ENCODE assay signal across 18 cellular contexts in genomic region chr2:19623488-19623887, GRCh38.
DNase-seq lines count a peak whose midpoint lies in the region; TF ChIP-seq lines count a peak whose summit lies in the region.
"Had no signal": no experiment of that assay in that cellular context is flagged by ENCODE, and none has a peak within 500 bp of the region (broad histone marks: within the 10 kb centered on the region; RNA-seq: fewer than 3 reads in every experiment).

No MANE protein-coding gene starts in this region.

- no peaks in the 10 kb centered on the region for H3K36me3 ChIP-seq in colonic mucosa
- H3K36me3 ChIP-seq: esophagus squamous epithelium, ovary, WERI-Rb-1 had no signal

- DNase-seq in NCI-H1105 treated with DMSO at 0.1 percent for 48 hours (lab: John Stamatoyannopoulos, UW) (peak; percentile 28), NCI-H1105 (lab: John Stamatoyannopoulos, UW) (no peak), NCI-H226 (peak; percentile 81), epithelial cell of esophagus (ENCODE audit: low read depth) (peak; percentile 83), skeletal muscle cell (ENCODE audit: low read depth) (peak; percentile 55), MV-4-11 (lab: John Stamatoyannopoulos, UW) (no peak), SKM-1 treated with dmso at 0.1 percent for 144 hours (lab: John Stamatoyannopoulos, UW; ENCODE audit: unreplicated experiment) (no peak), colonic mucosa (no peak)
- DNase-seq: 8988T; Caco-2; esophagus squamous epithelium; immature natural killer cell; KBM-7; midbrain; NCI-H187; ovary; stimulated activated CD4-positive, alpha-beta T cell treated with anti-CD3 and anti-CD28 coated beads, Interleukin-15, amount 100 ng/mL, for 24 hours; WERI-Rb-1 had no signal

- no peaks in the 10 kb centered on the region for H3K9me3 ChIP-seq in colonic mucosa
- H3K9me3 ChIP-seq: ovary had no signal

- no peak overlapping the region for H3K4me3 ChIP-seq in epithelial cell of esophagus (ENCODE audit: low read length)
- no peak overlapping the region for H3K4me3 ChIP-seq in skeletal muscle cell (ENCODE audit: low read depth, low read length)
- H3K4me3 ChIP-seq in colonic mucosa = no peak overlapping the region
- H3K4me3 ChIP-seq: esophagus squamous epithelium, ovary had no signal

- H3K27me3 ChIP-seq in colonic mucosa = no peaks in the 10 kb centered on the region
- H3K27me3 ChIP-seq: esophagus squamous epithelium, ovary had no signal

- intact Hi-C loops in colonic mucosa (cut with DNase I) = no loop called here

- TF ChIP-seq CTCF in epithelial cell of esophagus (IDR thresholded peaks at IDR 0.05; ENCODE audit: insufficient read depth, low read depth, low read length, missing control alignments) (no peak), colonic mucosa (IDR thresholded peaks at IDR 0.05) (no peak)

- no peaks in the 10 kb centered on the region for H3K4me1 ChIP-seq in colonic mucosa
- H3K4me1 ChIP-seq: Caco-2, esophagus squamous epithelium had no signal

- H3K27ac ChIP-seq in colonic mucosa = no peak overlapping the region
- H3K27ac ChIP-seq: esophagus squamous epithelium, ovary, WERI-Rb-1 had no signal

- H3K9ac ChIP-seq in colonic mucosa (ENCODE audit: low read depth in 2 of 2, low read length in 2 of 2) = no peak overlapping the region

Comparison
In these comparisons a context has a peak if more than half of its experiments do, and no peak if none do; other contexts are left out.
1. DNase-seq: peak in NCI-H1105 treated with DMSO at 0.1 percent for 48 hours (single experiment), NCI-H226 (single experiment), epithelial cell of esophagus (single experiment) and skeletal muscle cell (single experiment); none in NCI-H1105 (single experiment), MV-4-11 (single experiment), SKM-1 treated with dmso at 0.1 percent for 144 hours (single experiment) and colonic mucosa (single experiment).